In genomic region chr9:126024581-126025230, GRCh38 we compare ENCODE assay signal across 21 cellular contexts.
DNase-seq lines count a peak whose midpoint lies in the region; ATAC-seq and TF ChIP-seq lines count a peak whose summit lies in the region.
"Had no signal": no experiment of that assay in that cellular context is flagged by ENCODE, and none has a peak within 500 bp of the region (broad histone marks: within the 10 kb centered on the region; RNA-seq: fewer than 3 reads in every experiment).

No MANE protein-coding gene starts in this region.

- no peaks in the 10 kb centered on the region for H3K4me1 ChIP-seq in spleen
- H3K4me1 ChIP-seq: Caco-2 had no signal

- TF ChIP-seq CTCF in natural killer cell (IDR thresholded peaks at IDR 0.05) (no peak), spleen (IDR thresholded peaks at IDR 0.05 in 8 of 11, conservative IDR thresholded peaks at IDR 0.05 in 3 of 11) (no peak)

- no peak overlapping the region for H3K4me3 Mint-ChIP-seq in natural killer cell treated with Interleukin-12 subunit alpha and Interleukin-12 subunit beta and Interleukin-15 and Interleukin-18, amount 100 ng/mL, for 72 hours
- no peak overlapping the region for H3K4me3 Mint-ChIP-seq in natural killer cell
- H3K4me3 Mint-ChIP-seq: B cell; CD4-positive, CD25-positive, alpha-beta regulatory T cell; CD8-positive, alpha-beta T cell; GM23338; H9 had no signal

- H3K36me3 Mint-ChIP-seq in natural killer cell treated with Interleukin-12 subunit alpha and Interleukin-12 subunit beta and Interleukin-15 and Interleukin-18, amount 100 ng/mL, for 72 hours: no peaks in the 10 kb centered on the region
- no peaks in the 10 kb centered on the region for H3K36me3 Mint-ChIP-seq in natural killer cell
- H3K36me3 Mint-ChIP-seq: CD4-positive, CD25-positive, alpha-beta regulatory T cell; CD8-positive, alpha-beta T cell had no signal

- H3K36me3 ChIP-seq in spleen: no peaks in the 10 kb centered on the region
- H3K36me3 ChIP-seq in MG63: no peaks in the 10 kb centered on the region
- H3K36me3 ChIP-seq: BLaER1 had no signal

- no peak overlapping the region for H3K27ac ChIP-seq in spleen
- H3K27ac ChIP-seq: 22Rv1, BLaER1, C4-2B had no signal

- intact Hi-C loops in Right ventricle myocardium superior (cut with DNase I) (no loop called here), left cardiac atrium (cut with DNase I) (no loop called here), natural killer cell (cut with micrococcal nuclease) (no loop called here), spleen (cut with DNase I; ENCODE audit: low total_unique reads) (no loop called here)

- no peaks in the 10 kb centered on the region for H3K4me1 Mint-ChIP-seq in natural killer cell treated with Interleukin-12 subunit alpha and Interleukin-12 subunit beta and Interleukin-15 and Interleukin-18, amount 100 ng/mL, for 72 hours (ENCODE audit: low read depth in 2 of 2)
- H3K4me1 Mint-ChIP-seq in natural killer cell: no peaks in the 10 kb centered on the region
- H3K4me1 Mint-ChIP-seq: B cell; CD4-positive, CD25-positive, alpha-beta regulatory T cell; GM23338 had no signal

- WGBS in spleen, 5 donors: 82 to 93% (median 83%) methylated on average over 8 to 13 of the region's 13 CpGs

- no peak for TF ChIP-seq POLR2A in spleen (IDR thresholded peaks at IDR 0.05)

- DNase-seq in Right ventricle myocardium superior (peak; percentile 33), left cardiac atrium (no peak), natural killer cell (no peak), spleen (peak; percentile 53), MG63 (no peak), GM03348 (ENCODE audit: low spot score) (no peak)
- DNase-seq in natural killer cell treated with Interleukin-12 subunit alpha and Interleukin-12 subunit beta and Interleukin-15 and Interleukin-18, amount 100 ng/mL, for 72 hours (ENCODE audit: low spot score): peak; percentile 54
- DNase-seq: Caco-2; CD4-positive, CD25-positive, alpha-beta regulatory T cell; CD8-positive, alpha-beta T cell; DMS 273 treated with DMSO at 0.1 percent for 48 hours; DMS79; EL; GDM1; H9 had no signal

- H3K27ac Mint-ChIP-seq in natural killer cell treated with Interleukin-12 subunit alpha and Interleukin-12 subunit beta and Interleukin-15 and Interleukin-18, amount 100 ng/mL, for 72 hours: no peak overlapping the region
- H3K27ac Mint-ChIP-seq in natural killer cell: no peak overlapping the region
- H3K27ac Mint-ChIP-seq: CD4-positive, CD25-positive, alpha-beta regulatory T cell; CD8-positive, alpha-beta T cell; GM23338 had no signal

- H3K27me3 ChIP-seq in spleen (replicated peaks in 1 of 7) (no peaks in the 10 kb centered on the region), MG63 (no peaks in the 10 kb centered on the region)
- H3K27me3 ChIP-seq: BLaER1 had no signal

- H3K27me3 Mint-ChIP-seq in natural killer cell treated with Interleukin-12 subunit alpha and Interleukin-12 subunit beta and Interleukin-15 and Interleukin-18, amount 100 ng/mL, for 72 hours: peaks cover 6 to 8% of the 10 kb centered on the region in 2 donors
- H3K27me3 Mint-ChIP-seq in natural killer cell (ENCODE audit: low read depth in 2 of 2): peaks cover 6 to 8% of the 10 kb centered on the region in 2 donors

- H3K4me3 ChIP-seq in spleen (no peak overlapping the region), MG63 (no peak overlapping the region)
- H3K4me3 ChIP-seq: BLaER1, GM23338 had no signal

- H3K9me3 Mint-ChIP-seq in natural killer cell treated with Interleukin-12 subunit alpha and Interleukin-12 subunit beta and Interleukin-15 and Interleukin-18, amount 100 ng/mL, for 72 hours: no peaks in the 10 kb centered on the region
- no peaks in the 10 kb centered on the region for H3K9me3 Mint-ChIP-seq in natural killer cell
- H3K9me3 Mint-ChIP-seq: CD8-positive, alpha-beta T cell had no signal

- H3K9me3 ChIP-seq in spleen (no peaks in the 10 kb centered on the region), MG63 (no peaks in the 10 kb centered on the region)
- H3K9me3 ChIP-seq: BLaER1, Caco-2 had no signal

- no peak for ATAC-seq in Right ventricle myocardium superior (ENCODE audit: poor library complexity)
- no peak for ATAC-seq in left cardiac atrium
- no peak for ATAC-seq in natural killer cell treated with Interleukin-12 subunit alpha and Interleukin-12 subunit beta and Interleukin-15 and Interleukin-18, amount 100 ng/mL, for 72 hours
- no peak for ATAC-seq in natural killer cell
- ATAC-seq: CD8-positive, alpha-beta T cell; GM23338; HCT116 had no signal

Comparison
In these comparisons a context has a peak if more than half of its experiments do, and no peak if none do; other contexts are left out.
1. DNase-seq: peak in Right ventricle myocardium superior (single experiment), natural killer cell treated with Interleukin-12 subunit alpha and Interleukin-12 subunit beta and Interleukin-15 and Interleukin-18, amount 100 ng/mL, for 72 hours (single experiment) and spleen (single experiment); none in left cardiac atrium (single experiment), natural killer cell (single experiment), MG63 (single experiment) and GM03348 (single experiment).